12 cellular contexts compared by ENCODE assay signal in genomic region chr4:169663402-169663801, GRCh38. TPM values are rescaled to one million over a fixed set of nuclear protein-coding genes. Genes with fewer than 3 reads are reported as not detected.
DNase-seq lines count a peak whose midpoint lies in the region; ATAC-seq and TF ChIP-seq lines count a peak whose summit lies in the region.
"Had no signal": no experiment of that assay in that cellular context is flagged by ENCODE, and none has a peak within 500 bp of the region (broad histone marks: within the 10 kb centered on the region; RNA-seq: fewer than 3 reads in every experiment).

No MANE protein-coding gene starts in this region.

- H3K9me3 Mint-ChIP-seq in CD4-positive, alpha-beta T cell: no peaks in the 10 kb centered on the region
- H3K9me3 Mint-ChIP-seq in neural progenitor cell: peaks cover 17% of the 10 kb centered on the region
- no peaks in the 10 kb centered on the region for H3K9me3 Mint-ChIP-seq in natural killer cell treated with Interleukin-12 subunit alpha and Interleukin-12 subunit beta and Interleukin-15 and Interleukin-18, amount 100 ng/mL, for 72 hours
- H3K9me3 Mint-ChIP-seq: HFFc6 had no signal

- peak overlapping the region in 1 of 2 donors; percentile 61 for H3K9ac ChIP-seq in colonic mucosa (ENCODE audit: low read depth in 2 of 2, low read length in 2 of 2)
- no peak overlapping the region for H3K9ac ChIP-seq in neural progenitor cell
- H3K9ac ChIP-seq: BLaER1 had no signal

- H3K27me3 Mint-ChIP-seq in CD4-positive, alpha-beta T cell: no peaks in the 10 kb centered on the region
- no peaks in the 10 kb centered on the region for H3K27me3 Mint-ChIP-seq in neural progenitor cell (ENCODE audit: insufficient read depth, low read depth)
- H3K27me3 Mint-ChIP-seq in natural killer cell treated with Interleukin-12 subunit alpha and Interleukin-12 subunit beta and Interleukin-15 and Interleukin-18, amount 100 ng/mL, for 72 hours: no peaks in the 10 kb centered on the region

- no peak overlapping the region for H3K4me2 ChIP-seq in neural progenitor cell
- H3K4me2 ChIP-seq: BLaER1 had no signal

- H2AFZ ChIP-seq in neural progenitor cell (replicated peaks): no peak overlapping the region

- peaks cover 17% of the 10 kb centered on the region for H3F3A ChIP-seq in neural progenitor cell (ENCODE audit: low read depth)

- POLR2A ChIA-PET in CD4-positive, alpha-beta T cell (lab: Charles Lee): no interaction called here
- POLR2A ChIA-PET in HEK293 (lab: Yijun Ruan, JAX): interaction anchor here (0.6 kb wide), 1 partner anchor 44 kb away, joined by 4 read pairs; no protein-coding TSS in a partner anchor

- H3K79me2 ChIP-seq in neural progenitor cell (ENCODE audit: low read depth): peaks cover 61% of the 10 kb centered on the region

- H4K20me1 ChIP-seq in neural progenitor cell (ENCODE audit: low read depth): no peaks in the 10 kb centered on the region

- peaks cover 36% of the 10 kb centered on the region for H3K36me3 Mint-ChIP-seq in CD4-positive, alpha-beta T cell (ENCODE audit: low read depth)
- H3K36me3 Mint-ChIP-seq in neural progenitor cell: peaks cover 25% of the 10 kb centered on the region
- no peaks in the 10 kb centered on the region for H3K36me3 Mint-ChIP-seq in natural killer cell treated with Interleukin-12 subunit alpha and Interleukin-12 subunit beta and Interleukin-15 and Interleukin-18, amount 100 ng/mL, for 72 hours

- TF ChIP-seq CTCF in CD4-positive, alpha-beta T cell (IDR thresholded peaks at IDR 0.05): no peak
- no peak for TF ChIP-seq CTCF in HEK293 (tag by site-specific recombination; IDR thresholded peaks at IDR 0.05)
- TF ChIP-seq CTCF in colonic mucosa (IDR thresholded peaks at IDR 0.05): no peak
- TF ChIP-seq CTCF in neural progenitor cell (IDR thresholded peaks at IDR 0.05): no peak
- no peak for TF ChIP-seq CTCF in WERI-Rb-1 (IDR thresholded peaks at IDR 0.05; ENCODE audit: low read depth, low read length)

- H3K4me3 Mint-ChIP-seq in CD4-positive, alpha-beta T cell: no peak overlapping the region
- no peak overlapping the region for H3K4me3 Mint-ChIP-seq in neural progenitor cell
- H3K4me3 Mint-ChIP-seq in natural killer cell treated with Interleukin-12 subunit alpha and Interleukin-12 subunit beta and Interleukin-15 and Interleukin-18, amount 100 ng/mL, for 72 hours: no peak overlapping the region
- H3K4me3 Mint-ChIP-seq: HFFc6 had no signal

- H3K4me1 ChIP-seq in HEK293 (ENCODE audit: control insufficient read depth, insufficient read depth, low read length) (peaks cover 32% of the 10 kb centered on the region), colonic mucosa (peaks cover 4% of the 10 kb centered on the region), neural progenitor cell (peaks cover 30% of the 10 kb centered on the region)

- no peak for ATAC-seq in CD4-positive, alpha-beta T cell (ENCODE audit: poor library complexity)
- no peak for ATAC-seq in natural killer cell treated with Interleukin-12 subunit alpha and Interleukin-12 subunit beta and Interleukin-15 and Interleukin-18, amount 100 ng/mL, for 72 hours
- ATAC-seq in HG03460 (IDR thresholded peaks at IDR 0.05; ENCODE audit: unreplicated experiment): no peak

- H3K27me3 ChIP-seq in CD4-positive, alpha-beta T cell (ENCODE audit: control insufficient read depth, insufficient read depth, low read length): no peaks in the 10 kb centered on the region
- no peaks in the 10 kb centered on the region for H3K27me3 ChIP-seq in colonic mucosa
- no peaks in the 10 kb centered on the region for H3K27me3 ChIP-seq in neural progenitor cell
- H3K27me3 ChIP-seq in WERI-Rb-1 (ENCODE audit: insufficient read depth, low read depth, severe bottlenecking): no peaks in the 10 kb centered on the region

- no peak overlapping the region for H3K27ac ChIP-seq in CD4-positive, alpha-beta T cell (ENCODE audit: low read depth, low read length)
- H3K27ac ChIP-seq in HEK293 (ENCODE audit: extremely low read depth, low read depth, low read length) (no peak overlapping the region), colonic mucosa (peak overlapping the region; percentile 60), neural progenitor cell (peak overlapping the region; percentile 14), WERI-Rb-1 (no peak overlapping the region)
- H3K27ac ChIP-seq: BLaER1 had no signal

- H3K4me1 Mint-ChIP-seq in CD4-positive, alpha-beta T cell (ENCODE audit: low read depth): peaks cover 41% of the 10 kb centered on the region
- H3K4me1 Mint-ChIP-seq in neural progenitor cell: peaks cover 30% of the 10 kb centered on the region
- peaks cover 22 to 23% of the 10 kb centered on the region in 2 donors for H3K4me1 Mint-ChIP-seq in natural killer cell treated with Interleukin-12 subunit alpha and Interleukin-12 subunit beta and Interleukin-15 and Interleukin-18, amount 100 ng/mL, for 72 hours (ENCODE audit: low read depth in 2 of 2)

- DNase-seq in CD4-positive, alpha-beta T cell: no peak
- DNase-seq in colonic mucosa: no peak
- DNase-seq in neural progenitor cell (ENCODE audit: low spot score): no peak
- no peak for DNase-seq in WERI-Rb-1
- no peak for DNase-seq in natural killer cell treated with Interleukin-12 subunit alpha and Interleukin-12 subunit beta and Interleukin-15 and Interleukin-18, amount 100 ng/mL, for 72 hours (ENCODE audit: low spot score)
- DNase-seq in DMS53 treated with DMSO at 0.1 percent for 48 hours (lab: John Stamatoyannopoulos, UW; ENCODE audit: unreplicated experiment): no peak
- DNase-seq: HFFc6, NCI-H1105 treated with DMSO at 0.1 percent for 48 hours, NCI-H187 had no signal

- peaks cover 0 to 6% of the 10 kb centered on the region in 2 experiments; a peak in 1 of 3 replicates for H3K36me3 ChIP-seq in HEK293 (ENCODE audit: control insufficient read depth in 2 of 2, insufficient read depth in 1 of 2, low read length in 2 of 2)
- H3K36me3 ChIP-seq in colonic mucosa: no peaks in the 10 kb centered on the region
- H3K36me3 ChIP-seq in neural progenitor cell: peaks cover 6% of the 10 kb centered on the region
- peaks cover 5% of the 10 kb centered on the region; the same call in 1 of the 2 replicates for H3K36me3 ChIP-seq in WERI-Rb-1
- H3K36me3 ChIP-seq: BLaER1 had no signal

- peak overlapping the region; percentile 3 for H3K27ac Mint-ChIP-seq in CD4-positive, alpha-beta T cell
- no peak overlapping the region for H3K27ac Mint-ChIP-seq in neural progenitor cell
- H3K27ac Mint-ChIP-seq in natural killer cell treated with Interleukin-12 subunit alpha and Interleukin-12 subunit beta and Interleukin-15 and Interleukin-18, amount 100 ng/mL, for 72 hours: no peak overlapping the region
- H3K27ac Mint-ChIP-seq: HFFc6 had no signal

- CTCF ChIA-PET in CD4-positive, alpha-beta T cell (lab: Charles Lee): no interaction called here
- CTCF ChIA-PET in HEK293 (lab: Yijun Ruan, JAX): no interaction called here

- intact Hi-C loops in CD4-positive, alpha-beta T cell (cut with DNase I, micrococcal nuclease): loop anchor here in 1 of 2 experiments (5.0 to 10.0 kb wide), 2 partner anchors 51 to 94 kb away; partner anchors contain the start of gene HPF1
- intact Hi-C loops in colonic mucosa (cut with DNase I): loop anchor here (5.0 kb wide), 1 partner anchor 41 kb away; the partner anchor contains the start of gene CLCN3

- H3K9me3 ChIP-seq in CD4-positive, alpha-beta T cell (ENCODE audit: control insufficient read depth, low read length): no peaks in the 10 kb centered on the region
- H3K9me3 ChIP-seq in HEK293 (ENCODE audit: control insufficient read depth, insufficient read depth, low read depth, low read length) (no peaks in the 10 kb centered on the region), colonic mucosa (no peaks in the 10 kb centered on the region), neural progenitor cell (ENCODE audit: low read depth) (peaks cover 10% of the 10 kb centered on the region), WERI-Rb-1 (ENCODE audit: severe bottlenecking) (peaks cover 8% of the 10 kb centered on the region)

- H3K4me3 ChIP-seq in HEK293 (ENCODE audit: low read depth, low read length) (no peak overlapping the region), colonic mucosa (no peak overlapping the region), neural progenitor cell (no peak overlapping the region), WERI-Rb-1 (ENCODE audit: low read depth, low read length) (no peak overlapping the region)
- H3K4me3 ChIP-seq: BLaER1 had no signal

TF ChIP-seq in HEK293, 187 proteins besides CTCF, POLR2A, EP300 and RAD21:
- TF ChIP-seq ZNF121 (tag by site-specific recombination; IDR thresholded peaks at IDR 0.05): peak; percentile 60; the same call in 1 of the 2 replicates
- no peak for TF ChIP-seq ZNF146 (tag by site-specific recombination; IDR thresholded peaks at IDR 0.05)

RNA-seq across cellular contexts. Expression of gene CLCN3, which starts 43.0 kb away (rescaled TPM):
- 1 to 10 TPM; 9.0 to 9.2 TPM for total RNA-seq in CD4-positive, alpha-beta T cell
- total RNA-seq in colonic mucosa: 100 to 1,000 TPM; 137 to 148 TPM
- 27.0 and 44.8 TPM in 2 replicates for total RNA-seq in neural progenitor cell (ENCODE audit: low replicate concordance)
- 10 to 100 TPM; 21.8 to 24.9 TPM for total RNA-seq in natural killer cell treated with Interleukin-12 subunit alpha and Interleukin-12 subunit beta and Interleukin-15 and Interleukin-18, amount 100 ng/mL, for 72 hours

RNA-seq across cellular contexts. Expression of gene NEK1, which starts 51.0 kb away (rescaled TPM):
- total RNA-seq in CD4-positive, alpha-beta T cell: 10 to 100 TPM in 1 of 2 experiments, 1 to 10 TPM in 1; 9.5 to 10.2 TPM
- total RNA-seq in colonic mucosa (1 to 10 TPM; 6.9 to 7.4 TPM), neural progenitor cell (ENCODE audit: low replicate concordance) (9.9 and 12.1 TPM in 2 replicates)
- 10 to 100 TPM in 1 of 2 donors, 1 to 10 TPM in 1; 9.8 to 20.6 TPM for total RNA-seq in natural killer cell treated with Interleukin-12 subunit alpha and Interleukin-12 subunit beta and Interleukin-15 and Interleukin-18, amount 100 ng/mL, for 72 hours

Comparison
In these comparisons a context has a peak if more than half of its experiments do, and no peak if none do; other contexts are left out.
1. H3K27ac ChIP-seq: peak in colonic mucosa (single experiment) and neural progenitor cell (single experiment); none in CD4-positive, alpha-beta T cell (single experiment), HEK293 (single experiment) and WERI-Rb-1 (single experiment).